In the genomic region with DNA sequence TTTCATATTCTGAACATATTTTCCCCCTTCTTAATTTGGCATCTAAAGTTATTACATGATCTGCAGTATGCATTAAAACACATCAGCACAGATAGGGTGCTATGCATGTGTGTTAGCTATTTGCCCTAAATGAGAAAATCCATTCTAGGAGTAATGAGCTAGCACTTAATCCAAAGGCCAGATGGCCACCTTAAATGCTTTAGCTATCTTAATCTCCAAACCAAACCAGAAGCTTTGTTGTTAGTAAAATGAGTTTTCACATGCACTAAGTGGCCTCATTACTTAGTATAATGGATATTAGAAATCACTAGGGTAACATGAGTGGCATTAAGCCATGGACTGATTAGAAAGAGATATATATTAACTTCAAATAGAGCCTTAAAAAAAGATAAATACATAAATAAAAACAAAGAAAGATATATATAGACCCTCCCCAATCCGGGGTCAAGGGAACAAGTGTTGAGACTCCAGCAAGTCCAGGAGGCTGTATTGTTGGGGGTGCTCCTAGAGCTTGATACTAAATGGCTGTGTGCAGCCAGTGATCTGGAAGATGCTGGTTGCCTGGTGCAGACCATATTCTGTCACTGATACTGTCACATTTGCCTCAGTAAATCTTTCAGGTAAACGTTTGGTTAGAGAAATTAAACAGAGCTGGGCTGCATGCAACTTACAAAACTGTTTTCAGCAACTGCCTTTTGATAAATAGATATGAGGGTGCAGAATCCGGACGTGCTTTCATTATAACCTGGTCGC, we compare ENCODE assay signal across 35 cellular contexts.
DNase-seq lines count a peak whose midpoint lies in the region; ATAC-seq and TF ChIP-seq lines count a peak whose summit lies in the region.
"Had no signal": no experiment of that assay in that cellular context is flagged by ENCODE, and none has a peak within 500 bp of the region (broad histone marks: within the 10 kb centered on the region; RNA-seq: fewer than 3 reads in every experiment).

No MANE protein-coding gene starts in this region.

- H3K36me3 ChIP-seq in BE2C (no peaks in the 10 kb centered on the region), neural progenitor cell (peaks cover 20% of the 10 kb centered on the region), transverse colon (no peaks in the 10 kb centered on the region)
- H3K36me3 ChIP-seq: adrenal gland, ovary had no signal

- H3F3A ChIP-seq in neural progenitor cell (ENCODE audit: low read depth), result peaks cover 7% of the 10 kb centered on the region

- peaks cover 35% of the 10 kb centered on the region for H3K36me3 Mint-ChIP-seq in neural progenitor cell
- H3K36me3 Mint-ChIP-seq: activated naive CD4-positive, alpha-beta T cell treated with anti-CD3 and anti-CD28 coated beads, Interleukin-2, amount 10 ng/mL, durations not matched to agents 7 days and 5 days; natural killer cell treated with Interleukin-12 subunit alpha and Interleukin-12 subunit beta and Interleukin-15 and Interleukin-18, amount 100 ng/mL, for 72 hours had no signal

- ATAC-seq in GM18517 (IDR thresholded peaks at IDR 0.05; ENCODE audit: unreplicated experiment), result no peak
- ATAC-seq: A549; body of pancreas; GM12878; left cardiac atrium; natural killer cell treated with Interleukin-12 subunit alpha and Interleukin-12 subunit beta and Interleukin-15 and Interleukin-18, amount 100 ng/mL, for 72 hours; stimulated activated naive B cell treated with anti-CD40 and anti-IgM and Interleukin-4, amounts not matched to agents 10 μg/mL and 1 μg/mL and 100 μg/mL, for 72 hours had no signal

- H3K9me3 ChIP-seq in BE2C (no peaks in the 10 kb centered on the region), neural progenitor cell (ENCODE audit: low read depth) (no peaks in the 10 kb centered on the region), transverse colon (no peaks in the 10 kb centered on the region)
- H3K9me3 ChIP-seq: A549, adrenal gland, body of pancreas, HAP-1, ovary, suprapubic skin had no signal

- H4K20me1 ChIP-seq in neural progenitor cell (ENCODE audit: low read depth), result peaks cover 5% of the 10 kb centered on the region

- H3K4me2 ChIP-seq in neural progenitor cell, result no peak overlapping the region
- H3K4me2 ChIP-seq: A549 had no signal

- H3K4me1 Mint-ChIP-seq in neural progenitor cell, result no peaks in the 10 kb centered on the region
- H3K4me1 Mint-ChIP-seq: activated CD4-positive, alpha-beta memory T cell treated with anti-CD3 and anti-CD28 coated beads, Interleukin-2, amount 10 ng/mL, durations not matched to agents 7 days and 5 days; activated naive CD4-positive, alpha-beta T cell treated with anti-CD3 and anti-CD28 coated beads, Interleukin-2, amount 10 ng/mL, durations not matched to agents 7 days and 5 days; stimulated activated naive B cell treated with anti-CD40 and anti-IgM and Interleukin-4, amounts not matched to agents 10 μg/mL and 1 μg/mL and 100 μg/mL, for 72 hours had no signal

- H3K27ac ChIP-seq in neural progenitor cell (peak overlapping the region; percentile 29), transverse colon (no peak overlapping the region)
- H3K27ac ChIP-seq: A549, adrenal gland, body of pancreas, ovary, suprapubic skin had no signal

- H3K9ac ChIP-seq in neural progenitor cell, result peak overlapping the region; percentile 33

- in situ Hi-C loops in transverse colon (cut with MboI; ENCODE audit: low pct_ligation_motif_present in 1 of 4, low pct_unique_long_range_greater_than_20kb in 1 of 4, low sequenced_read_pairs in 3 of 4), result no loop called here

- intact Hi-C loops in transverse colon (cut with DNase I; ENCODE audit: low total_unique reads) (no loop called here), head of caudate nucleus (cut with DNase I) (no loop called here)

- H3K9me3 Mint-ChIP-seq in neural progenitor cell, result no peaks in the 10 kb centered on the region
- H3K9me3 Mint-ChIP-seq: activated CD4-positive, alpha-beta memory T cell treated with anti-CD3 and anti-CD28 coated beads, Interleukin-2, amount 10 ng/mL, durations not matched to agents 7 days and 5 days; activated naive CD4-positive, alpha-beta T cell treated with anti-CD3 and anti-CD28 coated beads, Interleukin-2, amount 10 ng/mL, durations not matched to agents 7 days and 5 days; activated T-helper 1 cell treated with anti-CD3 and anti-CD28 coated beads, Interleukin-12 subunit alpha, Interleukin-12 subunit beta, Interleukin-2, Interleukin-4 antibody, amounts not matched to agents 30 ng/mL and 10 ng/mL and 1 ng/mL, durations not matched to agents 14 hours and 24 hours and 36 hours; CD4-positive, alpha-beta T cell; IgD-negative memory B cell; natural killer cell treated with Interleukin-12 subunit alpha and Interleukin-12 subunit beta and Interleukin-15 and Interleukin-18, amount 100 ng/mL, for 72 hours; stimulated activated naive B cell treated with anti-CD40 and anti-IgM and Interleukin-4, amounts not matched to agents 10 μg/mL and 1 μg/mL and 100 μg/mL, for 72 hours had no signal

- peaks cover 2% of the 10 kb centered on the region for H3K27me3 Mint-ChIP-seq in neural progenitor cell (ENCODE audit: insufficient read depth, low read depth)
- H3K27me3 Mint-ChIP-seq: activated naive CD4-positive, alpha-beta T cell treated with anti-CD3 and anti-CD28 coated beads, Interleukin-2, amount 10 ng/mL, durations not matched to agents 7 days and 5 days; CD4-positive, alpha-beta T cell; IgD-negative memory B cell; stimulated activated naive B cell treated with anti-CD40 and anti-IgM and Interleukin-4, amounts not matched to agents 10 μg/mL and 1 μg/mL and 100 μg/mL, for 72 hours had no signal

- TF ChIP-seq POLR2A in transverse colon (IDR thresholded peaks at IDR 0.05), result no peak

- H3K4me3 Mint-ChIP-seq in neural progenitor cell, result no peak overlapping the region
- H3K4me3 Mint-ChIP-seq: activated CD4-positive, alpha-beta memory T cell treated with anti-CD3 and anti-CD28 coated beads, Interleukin-2, amount 10 ng/mL, durations not matched to agents 7 days and 5 days; activated naive CD4-positive, alpha-beta T cell treated with anti-CD3 and anti-CD28 coated beads, Interleukin-2, amount 10 ng/mL, durations not matched to agents 7 days and 5 days; activated T-helper 1 cell treated with anti-CD3 and anti-CD28 coated beads, Interleukin-12 subunit alpha, Interleukin-12 subunit beta, Interleukin-2, Interleukin-4 antibody, amounts not matched to agents 30 ng/mL and 10 ng/mL and 1 ng/mL, durations not matched to agents 14 hours and 24 hours and 36 hours; CD4-positive, alpha-beta T cell; IgD-negative memory B cell; natural killer cell treated with Interleukin-12 subunit alpha and Interleukin-12 subunit beta and Interleukin-15 and Interleukin-18, amount 100 ng/mL, for 72 hours; stimulated activated naive B cell treated with anti-CD40 and anti-IgM and Interleukin-4, amounts not matched to agents 10 μg/mL and 1 μg/mL and 100 μg/mL, for 72 hours had no signal

- H3K79me2 ChIP-seq in neural progenitor cell (ENCODE audit: low read depth), result no peaks in the 10 kb centered on the region

- H3K4me1 ChIP-seq in BE2C (no peaks in the 10 kb centered on the region; the same call in 1 of the 2 replicates), neural progenitor cell (peaks cover 16% of the 10 kb centered on the region), transverse colon (no peaks in the 10 kb centered on the region)
- H3K4me1 ChIP-seq: A549, body of pancreas, HAP-1, suprapubic skin had no signal

- no peak overlapping the region for H2AFZ ChIP-seq in neural progenitor cell (replicated peaks)

- 67 to 74% methylated on average over 5 of the region's 5 CpGs for WGBS in transverse colon (ENCODE audit: low coverage in 1 of 2), 2 donors

- H3K27ac Mint-ChIP-seq in neural progenitor cell, result no peak overlapping the region
- H3K27ac Mint-ChIP-seq: activated CD4-positive, alpha-beta memory T cell treated with anti-CD3 and anti-CD28 coated beads, Interleukin-2, amount 10 ng/mL, durations not matched to agents 7 days and 5 days; activated naive CD4-positive, alpha-beta T cell treated with anti-CD3 and anti-CD28 coated beads, Interleukin-2, amount 10 ng/mL, durations not matched to agents 7 days and 5 days; activated T-helper 1 cell treated with anti-CD3 and anti-CD28 coated beads, Interleukin-12 subunit alpha, Interleukin-12 subunit beta, Interleukin-2, Interleukin-4 antibody, amounts not matched to agents 30 ng/mL and 10 ng/mL and 1 ng/mL, durations not matched to agents 14 hours and 24 hours and 36 hours; CD4-positive, alpha-beta T cell; IgD-negative memory B cell; natural killer cell treated with Interleukin-12 subunit alpha and Interleukin-12 subunit beta and Interleukin-15 and Interleukin-18, amount 100 ng/mL, for 72 hours; stimulated activated naive B cell treated with anti-CD40 and anti-IgM and Interleukin-4, amounts not matched to agents 10 μg/mL and 1 μg/mL and 100 μg/mL, for 72 hours had no signal

- DNase-seq in BE2C, result peak; percentile 22
- DNase-seq in NCI-H69 (lab: John Stamatoyannopoulos, UW), result peak; percentile 26
- peak; percentile 17 for DNase-seq in cerebellar cortex (ENCODE audit: low spot score)
- DNase-seq in neural progenitor cell (ENCODE audit: low spot score), result peak; percentile 14
- no peak for DNase-seq in GDM1 (lab: John Stamatoyannopoulos, UW)
- DNase-seq in transverse colon, result no peak
- no peak for DNase-seq in head of caudate nucleus
- DNase-seq: activated CD4-positive, alpha-beta memory T cell treated with anti-CD3 and anti-CD28 coated beads, Interleukin-2, amount 10 ng/mL, durations not matched to agents 7 days and 5 days; activated CD4-positive, CD25-positive, alpha-beta regulatory T cell treated with anti-CD3 and anti-CD28 coated beads, Interleukin-2, amount 50 U/mL, for 72 hours; activated CD8-positive, alpha-beta memory T cell treated with anti-CD3 and anti-CD28 coated beads, Interleukin-2, amount 50 U/mL, for 4 hours; activated naive CD4-positive, alpha-beta T cell treated with anti-CD3 and anti-CD28 coated beads, Interleukin-2, amount 10 ng/mL, durations not matched to agents 7 days and 5 days; adrenal gland; AML-193; body of pancreas; CD4-positive, alpha-beta T cell; cerebellar nuclear complex; DMS153; hippocampal formation; left cardiac atrium; MV-4-11; NCI-H1436; NCI-H2081; NCI-H345; NCI-H774; ovary; stimulated activated naive B cell treated with anti-CD40 and anti-IgM and Interleukin-4, amounts not matched to agents 10 μg/mL and 1 μg/mL and 100 μg/mL, for 72 hours had no signal

- TF ChIP-seq CTCF in BE2C (IDR thresholded peaks at IDR 0.05; ENCODE audit: low read depth, low read length) (no peak), neural progenitor cell (IDR thresholded peaks at IDR 0.05) (no peak), transverse colon (IDR thresholded peaks at IDR 0.05) (no peak)

- H3K4me3 ChIP-seq in BE2C (ENCODE audit: low read depth, low read length), result no peak overlapping the region
- H3K4me3 ChIP-seq in neural progenitor cell, result no peak overlapping the region
- no peak overlapping the region for H3K4me3 ChIP-seq in transverse colon
- H3K4me3 ChIP-seq: A549, adrenal gland, body of pancreas, GM12878, HAP-1, ovary, skin epidermis, suprapubic skin had no signal

- no peaks in the 10 kb centered on the region for H3K27me3 ChIP-seq in BE2C
- H3K27me3 ChIP-seq in neural progenitor cell, result no peaks in the 10 kb centered on the region
- H3K27me3 ChIP-seq in transverse colon, result no peaks in the 10 kb centered on the region
- H3K27me3 ChIP-seq: adrenal gland, body of pancreas, ovary, suprapubic skin had no signal

- TF ChIP-seq EP300 in transverse colon (IDR thresholded peaks at IDR 0.05; ENCODE audit: low read depth), result no peak

Comparison
In these comparisons a context has a peak if more than half of its experiments do, and no peak if none do; other contexts are left out.
1. DNase-seq: peak in BE2C (single experiment), NCI-H69 (single experiment), cerebellar cortex (single experiment) and neural progenitor cell (single experiment); none in GDM1 (single experiment), transverse colon (single experiment) and head of caudate nucleus (0 of 42).